10 cellular contexts compared by ENCODE assay signal in the genomic region with DNA sequence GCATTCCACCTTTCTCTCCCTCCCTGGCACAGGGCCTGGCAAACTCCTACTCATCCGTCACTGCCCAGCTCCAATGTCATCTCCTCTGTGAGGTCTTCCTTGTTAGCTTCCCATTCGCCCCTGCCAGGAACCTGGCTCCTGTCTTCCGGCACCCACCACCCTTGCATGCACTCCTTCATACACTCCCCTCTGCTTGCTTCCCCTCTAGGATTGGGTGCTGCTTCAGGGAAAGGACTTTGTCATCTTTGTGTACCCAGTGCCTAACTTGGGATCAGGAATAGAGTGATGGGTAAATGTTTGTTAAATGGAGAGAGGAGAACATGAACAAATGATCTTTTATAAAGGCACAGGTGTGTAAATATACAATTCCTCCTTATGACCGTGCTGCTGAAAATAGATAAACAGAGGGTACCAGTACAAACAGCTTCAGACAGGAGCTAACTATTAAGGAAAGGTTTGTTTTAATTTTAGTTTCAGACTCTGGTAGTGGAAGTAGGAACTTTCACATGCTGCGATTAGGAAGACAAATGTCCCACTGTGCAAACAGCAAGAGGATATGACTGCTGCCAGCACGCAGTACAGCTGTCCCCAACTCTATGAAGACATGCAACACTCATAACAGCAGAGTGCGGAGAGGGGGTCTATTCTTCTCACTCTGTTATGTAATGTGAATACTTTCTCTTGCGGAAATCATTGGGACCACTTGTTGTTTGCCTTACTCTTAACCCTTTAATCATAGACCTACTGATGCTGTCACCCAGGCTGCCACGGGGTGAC.
DNase-seq lines count a peak whose midpoint lies in the region; ATAC-seq and TF ChIP-seq lines count a peak whose summit lies in the region.
"Had no signal": no experiment of that assay in that cellular context is flagged by ENCODE, and none has a peak within 500 bp of the region (broad histone marks: within the 10 kb centered on the region; RNA-seq: fewer than 3 reads in every experiment).

No MANE protein-coding gene starts in this region.

- no peaks in the 10 kb centered on the region for H3K9me3 Mint-ChIP-seq in activated CD8-positive, alpha-beta memory T cell treated with anti-CD3 and anti-CD28 coated beads, Interleukin-2, amount 10 ng/mL, durations not matched to agents 7 days and 5 days (ENCODE audit: low read depth)
- H3K9me3 Mint-ChIP-seq: neural crest cell had no signal

- intact Hi-C loops in head of caudate nucleus (cut with DNase I) = no loop called here
- intact Hi-C loops in stomach (cut with DNase I; ENCODE audit: low total_unique reads) = no loop called here

- H3K36me3 Mint-ChIP-seq in activated CD8-positive, alpha-beta memory T cell treated with anti-CD3 and anti-CD28 coated beads, Interleukin-2, amount 10 ng/mL, durations not matched to agents 7 days and 5 days = no peaks in the 10 kb centered on the region

- TF ChIP-seq CTCF in stomach (IDR thresholded peaks at IDR 0.05) = no peak

- H3K27ac ChIP-seq in stomach = peak overlapping the region in 3 of 5 donors; percentile 15 to 40 (median 31)

- no peaks in the 10 kb centered on the region for H3K36me3 ChIP-seq in stomach

- peak overlapping the region; percentile 46 for H3K4me3 Mint-ChIP-seq in activated CD8-positive, alpha-beta memory T cell treated with anti-CD3 and anti-CD28 coated beads, Interleukin-2, amount 10 ng/mL, durations not matched to agents 7 days and 5 days
- H3K4me3 Mint-ChIP-seq: neural crest cell had no signal

- TF ChIP-seq POLR2A in stomach (IDR thresholded peaks at IDR 0.05) = no peak

- H3K4me1 Mint-ChIP-seq in activated CD8-positive, alpha-beta memory T cell treated with anti-CD3 and anti-CD28 coated beads, Interleukin-2, amount 10 ng/mL, durations not matched to agents 7 days and 5 days = peaks cover 36% of the 10 kb centered on the region

- no peak for TF ChIP-seq EP300 in stomach (IDR thresholded peaks at IDR 0.05)

- peak; percentile 71 for ATAC-seq in activated CD8-positive, alpha-beta memory T cell treated with anti-CD3 and anti-CD28 coated beads, Interleukin-2, amount 10 ng/mL, durations not matched to agents 7 days and 5 days
- ATAC-seq in esophagus mucosa = no peak

- no peak overlapping the region for H3K4me3 ChIP-seq in stomach

- peaks cover 0 to 2% (median 0%) of the 10 kb centered on the region in 3 donors for H3K27me3 ChIP-seq in stomach

- CTCF ChIA-PET in activated CD8-positive, alpha-beta memory T cell treated with anti-CD3 and anti-CD28 coated beads, Interleukin-2, amount 10 ng/mL, durations not matched to agents 7 days and 5 days (lab: Charles Lee) = interaction anchor here (0.7 to 1.7 kb wide), 3 partner anchors 10 to 148 kb away, joined by 3 to 11 read pairs (median 3); no protein-coding TSS in a partner anchor

- peaks cover 4 to 27% (median 15%) of the 10 kb centered on the region in 4 donors for H3K4me1 ChIP-seq in stomach

- peak; percentile 43 for DNase-seq in activated CD8-positive, alpha-beta memory T cell treated with anti-CD3 and anti-CD28 coated beads, Interleukin-2, amount 10 ng/mL, durations not matched to agents 7 days and 5 days
- no peak for DNase-seq in activated CD8-positive, alpha-beta memory T cell treated with anti-CD3 and anti-CD28 coated beads, Interleukin-2, amount 50 U/mL, for 48 hours
- DNase-seq in NCI-H510A treated with DMSO at 0.1 percent for 48 hours (lab: John Stamatoyannopoulos, UW) = peak; percentile 98
- DNase-seq in head of caudate nucleus = peak in 30 of 42 donors; percentile 20 to 71 (median 48)
- DNase-seq in stomach = no peak
- DNase-seq in COLO829 (ENCODE audit: low spot score) = no peak
- DNase-seq in SKM-1 (lab: John Stamatoyannopoulos, UW; ENCODE audit: unreplicated experiment) = no peak
- DNase-seq: IMR-90 had no signal

- peak overlapping the region; percentile 61 for H3K27ac Mint-ChIP-seq in activated CD8-positive, alpha-beta memory T cell treated with anti-CD3 and anti-CD28 coated beads, Interleukin-2, amount 10 ng/mL, durations not matched to agents 7 days and 5 days

- 30 to 40% (median 34%) methylated on average over 9 of the region's 9 CpGs for WGBS in stomach, 5 donors

- no peaks in the 10 kb centered on the region for H3K27me3 Mint-ChIP-seq in activated CD8-positive, alpha-beta memory T cell treated with anti-CD3 and anti-CD28 coated beads, Interleukin-2, amount 10 ng/mL, durations not matched to agents 7 days and 5 days

- no peaks in the 10 kb centered on the region for H3K9me3 ChIP-seq in stomach

Comparison
In these comparisons a context has a peak if more than half of its experiments do, and no peak if none do; other contexts are left out.
1. DNase-seq: peak in activated CD8-positive, alpha-beta memory T cell treated with anti-CD3 and anti-CD28 coated beads, Interleukin-2, amount 10 ng/mL, durations not matched to agents 7 days and 5 days (single experiment), NCI-H510A treated with DMSO at 0.1 percent for 48 hours (single experiment) and head of caudate nucleus (30 of 42); none in activated CD8-positive, alpha-beta memory T cell treated with anti-CD3 and anti-CD28 coated beads, Interleukin-2, amount 50 U/mL, for 48 hours (single experiment), stomach (single experiment), COLO829 (single experiment) and SKM-1 (single experiment).